ENCODE assay signal across 14 cellular contexts in genomic region chr13:110380359-110381028, GRCh38.
DNase-seq lines count a peak whose midpoint lies in the region; TF ChIP-seq lines count a peak whose summit lies in the region.
"Had no signal": no experiment of that assay in that cellular context is flagged by ENCODE, and none has a peak within 500 bp of the region (broad histone marks: within the 10 kb centered on the region; RNA-seq: fewer than 3 reads in every experiment).

No MANE protein-coding gene starts in this region.

- peaks cover 15% of the 10 kb centered on the region for H3K4me1 Mint-ChIP-seq in Caco-2 (ENCODE audit: low read depth, unreplicated experiment)
- H3K4me1 Mint-ChIP-seq in activated T-helper 1 cell treated with anti-CD3 and anti-CD28 coated beads, Interleukin-12 subunit alpha, Interleukin-12 subunit beta, Interleukin-2, Interleukin-4 antibody, amounts not matched to agents 30 ng/mL and 10 ng/mL and 1 ng/mL, durations not matched to agents 14 hours and 24 hours and 36 hours (ENCODE audit: low read depth), result peaks cover 12% of the 10 kb centered on the region

- BruUV-seq in Caco-2 (replicated peaks; lab: Mats Ljungman, UMichigan), result no TSS peak

- intact Hi-C loops in Caco-2 (cut with micrococcal nuclease; ENCODE audit: unreplicated experiment), result no loop called here
- intact Hi-C loops in activated T-helper 1 cell treated with anti-CD3 and anti-CD28 coated beads, Interleukin-12 subunit alpha, Interleukin-12 subunit beta, Interleukin-2, Interleukin-4 antibody, amounts not matched to agents 30 ng/mL and 10 ng/mL and 1 ng/mL, durations not matched to agents 14 hours and 24 hours and 36 hours (cut with micrococcal nuclease), result no loop called here

- H2AFZ ChIP-seq in trophoblast cell (ENCODE audit: insufficient read depth, low read length, poor library complexity), result no peak overlapping the region

- POLR2A ChIA-PET in Caco-2 (lab: Charles Lee), result no interaction called here

- H2BK5ac ChIP-seq in trophoblast cell (ENCODE audit: low read depth, low read length, poor library complexity), result no peak overlapping the region

- peak overlapping the region; percentile 72 for H3K27ac Mint-ChIP-seq in Caco-2 (ENCODE audit: unreplicated experiment)
- peak overlapping the region; percentile 18 for H3K27ac Mint-ChIP-seq in activated T-helper 1 cell treated with anti-CD3 and anti-CD28 coated beads, Interleukin-12 subunit alpha, Interleukin-12 subunit beta, Interleukin-2, Interleukin-4 antibody, amounts not matched to agents 30 ng/mL and 10 ng/mL and 1 ng/mL, durations not matched to agents 14 hours and 24 hours and 36 hours

- no peaks in the 10 kb centered on the region for H3K27me3 Mint-ChIP-seq in Caco-2 (ENCODE audit: insufficient read depth, unreplicated experiment)
- peaks cover 10% of the 10 kb centered on the region for H3K27me3 Mint-ChIP-seq in activated T-helper 1 cell treated with anti-CD3 and anti-CD28 coated beads, Interleukin-12 subunit alpha, Interleukin-12 subunit beta, Interleukin-2, Interleukin-4 antibody, amounts not matched to agents 30 ng/mL and 10 ng/mL and 1 ng/mL, durations not matched to agents 14 hours and 24 hours and 36 hours (ENCODE audit: insufficient read depth)

- H3K14ac ChIP-seq in trophoblast cell (ENCODE audit: low read length), result peak overlapping the region; percentile 46

- H3K79me2 ChIP-seq in trophoblast cell (ENCODE audit: control insufficient read depth, insufficient read depth, low read length, poor library complexity), result no peaks in the 10 kb centered on the region

- H3K36me3 ChIP-seq in Caco-2 (ENCODE audit: control insufficient read depth, insufficient read depth, low read length) (no peaks in the 10 kb centered on the region), trophoblast cell (ENCODE audit: control insufficient read depth in 1 of 2, insufficient read depth in 2 of 2, low read length in 2 of 2) (peaks cover 23 to 28% of the 10 kb centered on the region in 2 experiments)
- H3K36me3 ChIP-seq: thyroid gland had no signal

- CTCF ChIA-PET in Caco-2 (lab: Charles Lee), result no interaction called here

- no peaks in the 10 kb centered on the region for H3K27me3 ChIP-seq in Caco-2 (replicated peaks; ENCODE audit: control insufficient read depth, insufficient read depth, low read length)
- H3K27me3 ChIP-seq in trophoblast cell (ENCODE audit: insufficient read depth, low read length), result no peaks in the 10 kb centered on the region
- H3K27me3 ChIP-seq: thyroid gland had no signal

- H3K18ac ChIP-seq in trophoblast cell (ENCODE audit: low read length), result peak overlapping the region; percentile 84

- H3K4ac ChIP-seq in trophoblast cell (ENCODE audit: low read depth, low read length), result no peak overlapping the region

- H3K9me3 ChIP-seq in Caco-2, result 0 out of 2 replicates have a peak, but pooled peaks cover 5% of the 10 kb centered on the region
- peaks cover 2% of the 10 kb centered on the region for H3K9me3 ChIP-seq in trophoblast cell (ENCODE audit: insufficient read depth, low read depth, low read length)
- H3K9me3 ChIP-seq: thyroid gland had no signal

- H3K9me3 Mint-ChIP-seq in Caco-2 (ENCODE audit: unreplicated experiment), result peaks cover 19% of the 10 kb centered on the region
- peaks cover 22% of the 10 kb centered on the region for H3K9me3 Mint-ChIP-seq in activated T-helper 1 cell treated with anti-CD3 and anti-CD28 coated beads, Interleukin-12 subunit alpha, Interleukin-12 subunit beta, Interleukin-2, Interleukin-4 antibody, amounts not matched to agents 30 ng/mL and 10 ng/mL and 1 ng/mL, durations not matched to agents 14 hours and 24 hours and 36 hours

- H3K79me1 ChIP-seq in trophoblast cell (ENCODE audit: low read length), result peaks cover 8% of the 10 kb centered on the region

- H3K4me2 ChIP-seq in trophoblast cell (ENCODE audit: low read length), result no peak overlapping the region

- no peak overlapping the region for H3K4me3 Mint-ChIP-seq in Caco-2 (ENCODE audit: unreplicated experiment)
- H3K4me3 Mint-ChIP-seq in activated T-helper 1 cell treated with anti-CD3 and anti-CD28 coated beads, Interleukin-12 subunit alpha, Interleukin-12 subunit beta, Interleukin-2, Interleukin-4 antibody, amounts not matched to agents 30 ng/mL and 10 ng/mL and 1 ng/mL, durations not matched to agents 14 hours and 24 hours and 36 hours, result no peak overlapping the region

- no peak overlapping the region for H4K12ac ChIP-seq in trophoblast cell (ENCODE audit: low read depth, low read length)

- DNase-seq in Caco-2 (no peak), fibroblast of villous mesenchyme (ENCODE audit: low read depth) (peak; percentile 93), trophoblast cell (peak; percentile 25 to 53), UCSD-AML1 (lab: John Stamatoyannopoulos, UW; ENCODE audit: unreplicated experiment) (no peak), RPMI8226 (no peak), GM13976 (ENCODE audit: low spot score) (no peak)
- no peak for DNase-seq in activated T-helper 1 cell treated with anti-CD3 and anti-CD28 coated beads, Interleukin-12 subunit alpha, Interleukin-12 subunit beta, Interleukin-2, Interleukin-4 antibody, amounts not matched to agents 30 ng/mL and 10 ng/mL and 1 ng/mL, durations not matched to agents 14 hours and 24 hours and 36 hours (ENCODE audit: low spot score)
- no peak for DNase-seq in activated CD4-positive, alpha-beta T cell treated with anti-CD3 and anti-CD28 coated beads for 48 hours
- DNase-seq: amygdala; GOT3; NCI-H1694; occipital lobe; stimulated activated CD4-positive, alpha-beta T cell treated with anti-CD3 and anti-CD28 coated beads, Interleukin-4, amount 100 ng/mL, for 24 hours; thyroid gland had no signal

- H3K23ac ChIP-seq in trophoblast cell (ENCODE audit: low read length), result no peak overlapping the region

- no peak overlapping the region for H3K27ac ChIP-seq in trophoblast cell (ENCODE audit: low read depth, low read length)

- H4K91ac ChIP-seq in trophoblast cell (ENCODE audit: low read depth, low read length), result no peak overlapping the region

- no peaks in the 10 kb centered on the region for H3K36me3 Mint-ChIP-seq in Caco-2 (ENCODE audit: insufficient read depth, unreplicated experiment)
- H3K36me3 Mint-ChIP-seq in activated T-helper 1 cell treated with anti-CD3 and anti-CD28 coated beads, Interleukin-12 subunit alpha, Interleukin-12 subunit beta, Interleukin-2, Interleukin-4 antibody, amounts not matched to agents 30 ng/mL and 10 ng/mL and 1 ng/mL, durations not matched to agents 14 hours and 24 hours and 36 hours (ENCODE audit: low read depth), result no peaks in the 10 kb centered on the region

- in situ Hi-C loops in GM13976 (cut with MboI; ENCODE audit: low sequenced_read_pairs, unreplicated experiment), result no loop called here

- H3K4me1 ChIP-seq in Caco-2 (peaks cover 11% of the 10 kb centered on the region), trophoblast cell (ENCODE audit: control insufficient read depth in 1 of 2, insufficient read depth in 2 of 2, low read length in 2 of 2) (peaks cover 10 to 18% of the 10 kb centered on the region in 2 experiments)

- H4K8ac ChIP-seq in trophoblast cell (ENCODE audit: low read depth, low read length), result no peak overlapping the region

- WGBS in trophoblast cell (ENCODE audit: extremely low coverage, insufficient coverage, insufficient read length), result no CpG with 5 or more reads among the region's 14 CpGs

- H3K4me3 ChIP-seq in Caco-2 (ENCODE audit: low read depth, low read length) (no peak overlapping the region), fibroblast of villous mesenchyme (ENCODE audit: low read depth, low read length) (no peak overlapping the region), trophoblast cell (ENCODE audit: low read depth, low read length) (no peak overlapping the region)
- H3K4me3 ChIP-seq: thyroid gland had no signal

- peak overlapping the region; percentile 78 for H2AK5ac ChIP-seq in trophoblast cell (ENCODE audit: low read length)

- no peak overlapping the region for H3K9ac ChIP-seq in trophoblast cell (ENCODE audit: low read length)

- TF ChIP-seq CTCF in Caco-2 (IDR thresholded peaks at IDR 0.05; ENCODE audit: insufficient read depth in 1 of 2, low read depth in 1 of 2, low read length in 1 of 2, severe bottlenecking in 1 of 2, unreplicated experiment in 1 of 2) (no peak), fibroblast of villous mesenchyme (IDR thresholded peaks at IDR 0.05; ENCODE audit: insufficient read depth, low read depth, low read length) (no peak), GM13976 (IDR thresholded peaks at IDR 0.05; ENCODE audit: borderline replicate concordance, control extremely low read depth, extremely low read depth, insufficient read depth, missing control alignments) (no peak)

- H2BK120ac ChIP-seq in trophoblast cell (ENCODE audit: insufficient read depth, low read length, poor library complexity), result no peak overlapping the region

- H2BK12ac ChIP-seq in trophoblast cell (ENCODE audit: low read length), result peak overlapping the region; percentile 28

Comparison
In these comparisons a context has a peak if more than half of its experiments do, and no peak if none do; other contexts are left out.
1. DNase-seq: peak in fibroblast of villous mesenchyme (single experiment) and trophoblast cell (2 of 2); none in Caco-2 (0 of 2), activated T-helper 1 cell treated with anti-CD3 and anti-CD28 coated beads, Interleukin-12 subunit alpha, Interleukin-12 subunit beta, Interleukin-2, Interleukin-4 antibody, amounts not matched to agents 30 ng/mL and 10 ng/mL and 1 ng/mL, durations not matched to agents 14 hours and 24 hours and 36 hours (single experiment), UCSD-AML1 (single experiment), activated CD4-positive, alpha-beta T cell treated with anti-CD3 and anti-CD28 coated beads for 48 hours (single experiment), RPMI8226 (single experiment) and GM13976 (single experiment).